Comparison of ENCODE assay signal across 35 cellular contexts in the genomic region with DNA sequence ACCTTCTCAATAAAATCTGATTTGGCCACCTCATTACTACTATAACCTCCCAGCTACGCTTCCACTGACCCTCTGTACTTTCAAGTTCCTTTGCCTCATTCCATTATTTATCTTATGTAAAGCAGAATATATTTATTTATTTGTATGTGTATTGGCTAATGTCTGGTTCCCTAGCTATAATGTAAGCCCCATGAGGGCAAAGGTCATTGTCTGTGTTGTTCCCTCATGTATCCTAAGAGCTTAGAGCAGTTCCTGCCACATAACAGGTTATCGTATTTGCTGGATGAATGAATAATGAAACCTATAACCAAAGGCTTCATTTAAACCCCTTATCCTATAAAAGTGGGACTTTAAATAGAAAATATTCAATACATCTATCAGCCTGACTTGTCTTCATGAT.
"Had no signal": no experiment of that assay in that cellular context is flagged by ENCODE, and none has a peak within 500 bp of the region (broad histone marks: within the 10 kb centered on the region; RNA-seq: fewer than 3 reads in every experiment).

No MANE protein-coding gene starts in this region.

- DNase-seq: Karpas-422, Kasumi-1, MG63, MM.1S, MV-4-11, NCI-H1048, NCI-H1092, NCI-H1092 treated with DMSO at 0.1 percent for 48 hours, NCI-H1105, NCI-H1105 treated with DMSO at 0.1 percent for 48 hours, NCI-H1417, NCI-H1417 treated with DMSO at 0.1 percent for 48 hours, NCI-H1436, NCI-H1436 treated with DMSO at 0.1 percent for 48 hours, NCI-H146, NCI-H1694, NCI-H1694 treated with DMSO at 0.1 percent for 48 hours, NCI-H187, NCI-H187 treated with DMSO at 0.1 percent for 48 hours, NCI-H2029, NCI-H2029 treated with DMSO at 0.1 percent for 48 hours, NCI-H2081, NCI-H2081 treated with DMSO at 0.1 percent for 48 hours, NCI-H2107, NCI-H2171, NCI-H2171 treated with DMSO at 0.1 percent for 48 hours, NCI-H2227 treated with DMSO at 0.1 percent for 48 hours, NCI-H226, NCI-H345, NCI-H446, NCI-H446 treated with DMSO at 0.1 percent for 48 hours, NCI-H510A, NCI-H510A treated with DMSO at 0.1 percent for 48 hours, NCI-H524, NCI-H524 treated with DMSO at 0.1 percent for 48 hours had no signal

- H3K36me3 ChIP-seq: MG63 had no signal

- H3K27me3 ChIP-seq: MG63 had no signal

- H3K4me3 ChIP-seq: MG63 had no signal

- H3K9me3 ChIP-seq: MG63 had no signal
